Comparison of ENCODE assay signal across 27 cellular contexts in the genomic region with DNA sequence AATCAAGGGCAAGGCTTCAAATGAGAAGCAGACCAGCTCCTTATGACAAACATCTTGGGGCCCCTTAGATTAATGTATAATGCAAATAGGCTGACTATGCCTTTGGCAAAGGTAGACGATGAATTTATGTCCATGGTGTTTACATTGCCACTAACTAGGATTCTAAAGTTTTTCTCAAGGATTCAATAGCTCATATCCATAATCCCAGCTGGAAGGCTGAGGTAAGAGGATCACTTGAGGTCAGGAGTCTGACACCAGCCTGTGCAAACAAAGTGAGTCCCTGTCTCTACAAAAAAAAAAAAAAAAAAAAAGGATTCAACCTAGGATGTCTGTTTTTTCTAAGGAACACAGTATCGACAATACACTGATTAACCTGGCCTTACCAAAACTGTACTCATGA.
DNase-seq lines count a peak whose midpoint lies in the region; ATAC-seq, FAIRE-seq and TF ChIP-seq lines count a peak whose summit lies in the region.
"Had no signal": no experiment of that assay in that cellular context is flagged by ENCODE, and none has a peak within 500 bp of the region (broad histone marks: within the 10 kb centered on the region; RNA-seq: fewer than 3 reads in every experiment).

No MANE protein-coding gene starts in this region.

- TF ChIP-seq EP300 in K562 (IDR thresholded peaks at IDR 0.05; ENCODE audit: low read length) = no peak

- H3K4me2 ChIP-seq in K562 (ENCODE audit: insufficient read depth, low read length) = no peak overlapping the region
- H3K4me2 ChIP-seq: PC-9 had no signal

- H4K20me1 ChIP-seq in K562 (replicated peaks; ENCODE audit: control insufficient read depth, insufficient read depth, low read length) = no peaks in the 10 kb centered on the region

- no peak for TF ChIP-seq POLR2A in K562 (conservative IDR thresholded peaks at IDR 0.05)

- no peaks in the 10 kb centered on the region for H3K9me1 ChIP-seq in K562 (ENCODE audit: control insufficient read depth, insufficient read depth, low read length)

- H3K9ac ChIP-seq in K562 (ENCODE audit: insufficient read depth in 1 of 2, low read depth in 2 of 2, low read length in 2 of 2) = no peak overlapping the region
- H3K9ac ChIP-seq: GM23248 had no signal

- H3K4me3 ChIP-seq in HAP-1 (no peak overlapping the region), K562 (no peak overlapping the region), tibial artery (no peak overlapping the region)
- H3K4me3 ChIP-seq: GM23248, PC-9, SJCRH30 had no signal

- WGBS in K562 (ENCODE audit: insufficient coverage, low coverage, missing lambda C conversion rate) = 6% methylated on average over 2 of the region's 2 CpGs

- H3K36me3 ChIP-seq in HAP-1 (replicated peaks) (no peaks in the 10 kb centered on the region), K562 (ENCODE audit: control insufficient read depth, insufficient read depth, low read length) (no peaks in the 10 kb centered on the region), tibial artery (no peaks in the 10 kb centered on the region)
- H3K36me3 ChIP-seq: SJCRH30 had no signal

- no peak for ATAC-seq in K562
- ATAC-seq: CD8-positive, alpha-beta T cell; Right ventricle myocardium inferior; SK-N-SH treated with all-trans-retinoic acid at 6 μM for 48 hours; T-helper 17 cell had no signal

- no peak for TF ChIP-seq RAD21 in K562 (CRISPR knock-in tag; conservative IDR thresholded peaks at IDR 0.05 in 1 of 2, IDR thresholded peaks at IDR 0.05 in 1 of 2)

- in situ Hi-C loops in HAP-1 (cut with MboI; ENCODE audit: low sequenced_read_pairs) (no loop called here), K562 (cut with MboI) (no loop called here)

- DNase-seq in NCI-H510A treated with DMSO at 0.1 percent for 48 hours (lab: John Stamatoyannopoulos, UW) (peak; percentile 2), NCI-H510A (lab: John Stamatoyannopoulos, UW) (no peak), HAP-1 (ENCODE audit: low spot score in 2 of 2) (peak; percentile 40 to 48), NCI-H146 (lab: John Stamatoyannopoulos, UW) (peak; percentile 49), K562 (ENCODE audit: extremely low read depth in 1 of 4, low spot score in 3 of 4) (no peak), tibial artery (no peak), amniotic stem cell (lab: John Stamatoyannopoulos, UW) (no peak)
- DNase-seq: Caco-2; CD8-positive, alpha-beta T cell; DMS153; GM23248; H9; HFFc6; KG1; MM.1S; NCI-H1436 treated with DMSO at 0.1 percent for 48 hours; NCI-H2081 treated with DMSO at 0.1 percent for 48 hours; NCI-H446 treated with DMSO at 0.1 percent for 48 hours; PC-9; T-helper 17 cell; T1000 had no signal

- H3K27ac ChIP-seq in K562 (ENCODE audit: extremely low read depth, low read depth, low read length) = no peak overlapping the region
- H3K27ac ChIP-seq in tibial artery = no peak overlapping the region
- H3K27ac ChIP-seq: C4-2B, GM23248, PC-9, SJCRH30 had no signal

- H3K9me3 ChIP-seq in HAP-1 (no peaks in the 10 kb centered on the region), K562 (replicated peaks; ENCODE audit: control insufficient read depth, insufficient read depth, low read depth, low read length) (no peaks in the 10 kb centered on the region), tibial artery (no peaks in the 10 kb centered on the region)
- H3K9me3 ChIP-seq: Caco-2, SJCRH30 had no signal

- intact Hi-C loops in K562 (cut with micrococcal nuclease) (no loop called here), tibial artery (cut with DNase I; ENCODE audit: low total_unique reads) (no loop called here)

- H3K79me2 ChIP-seq in K562 (ENCODE audit: control insufficient read depth, insufficient read depth, low read length) = no peaks in the 10 kb centered on the region

- H3K27me3 ChIP-seq in HAP-1 (ENCODE audit: low read depth) = no peaks in the 10 kb centered on the region
- H3K27me3 ChIP-seq in K562 (ENCODE audit: control insufficient read depth in 2 of 2, insufficient read depth in 2 of 2, low read length in 2 of 2) = no peaks in the 10 kb centered on the region
- H3K27me3 ChIP-seq in tibial artery = no peaks in the 10 kb centered on the region
- H3K27me3 ChIP-seq: SJCRH30 had no signal

- CTCF ChIA-PET in K562 (lab: Yijun Ruan, JAX; ENCODE audit: low intra/inter-chr PET ratio) = no interaction called here

- H2AFZ ChIP-seq in K562 (ENCODE audit: low read depth, low read length) = peak overlapping the region; percentile 50
- H2AFZ ChIP-seq: GM23248, PC-9 had no signal

- POLR2A ChIA-PET in K562 (lab: Yijun Ruan, JAX) = interaction anchor here (0.8 to 1.2 kb wide), 4 partner anchors 12 to 44 kb away, joined by 3 to 5 read pairs (median 3); no protein-coding TSS in a partner anchor

- FAIRE-seq in K562 (lab: Jason Lieb, UNC) = no peak
- FAIRE-seq: GM18507, HTR-8/SVneo had no signal

- TF ChIP-seq CTCF in K562 (IDR thresholded peaks at IDR 0.05 in 2 of 3, conservative IDR thresholded peaks at IDR 0.05 in 1 of 3; ENCODE audit: insufficient read depth in 2 of 3, low read depth in 1 of 3, low read length in 3 of 3) = no peak
- TF ChIP-seq CTCF in tibial artery (IDR thresholded peaks at IDR 0.05) = no peak

- no TSS peak for BruUV-seq in K562 (replicated peaks; lab: Mats Ljungman, UMichigan)

- peaks cover 20% of the 10 kb centered on the region for H3K4me1 ChIP-seq in HAP-1
- H3K4me1 ChIP-seq in K562 (replicated peaks in 1 of 2; ENCODE audit: control insufficient read depth in 2 of 2, insufficient read depth in 2 of 2, low read length in 2 of 2) = no peaks in the 10 kb centered on the region
- H3K4me1 ChIP-seq in tibial artery = no peaks in the 10 kb centered on the region
- H3K4me1 ChIP-seq: Caco-2 had no signal

TF ChIP-seq in K562, 482 proteins besides CTCF, POLR2A, EP300 and RAD21:
- TF ChIP-seq TRIM24 (IDR thresholded peaks at IDR 0.05) = no peak
- no peak for TF ChIP-seq ZNF785 (CRISPR knock-in tag; IDR thresholded peaks at IDR 0.05)

Comparison
In these comparisons a context has a peak if more than half of its experiments do, and no peak if none do; other contexts are left out.
1. DNase-seq: peak in NCI-H510A treated with DMSO at 0.1 percent for 48 hours (single experiment), HAP-1 (2 of 2) and NCI-H146 (single experiment); none in NCI-H510A (single experiment), K562 (0 of 4), tibial artery (0 of 2) and amniotic stem cell (single experiment).